Comparison of ENCODE assay signal across 8 cellular contexts in the genomic region with DNA sequence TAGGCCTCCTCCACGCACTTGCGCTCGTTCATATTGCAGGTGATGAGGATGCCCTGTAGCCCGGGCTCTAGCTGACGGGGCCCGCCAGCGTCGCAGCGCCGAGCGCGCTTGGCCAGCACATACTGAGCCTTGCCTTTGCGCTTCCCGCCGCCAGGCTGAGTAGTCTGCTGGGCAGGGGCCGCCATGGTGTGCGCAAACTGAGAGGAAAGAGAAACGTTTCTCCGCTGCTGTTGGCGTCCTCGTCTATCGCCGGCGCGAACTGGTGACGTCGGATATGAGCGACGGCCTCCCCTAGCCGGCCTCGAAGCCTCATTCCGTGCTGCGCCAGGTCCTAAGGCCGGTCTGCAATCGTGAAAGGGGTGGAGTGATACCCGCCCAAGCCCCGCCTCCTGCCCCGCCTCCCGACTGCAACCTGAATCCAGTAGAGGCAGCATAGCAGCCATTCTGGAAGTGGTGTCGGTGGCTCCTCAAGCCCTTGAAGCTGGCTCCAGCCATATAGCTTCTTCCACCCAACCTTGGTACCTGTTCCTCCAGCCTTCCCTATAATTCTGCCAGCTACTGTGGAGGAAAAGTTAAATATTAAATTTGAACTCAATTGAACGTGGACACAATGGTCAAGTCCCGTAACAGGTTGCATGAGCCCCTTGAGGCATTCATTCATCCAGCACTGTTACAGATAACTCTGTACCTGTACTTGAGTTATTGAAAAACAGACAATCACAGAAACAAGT. TPM values are rescaled to one million over a fixed set of nuclear protein-coding genes. Genes with fewer than 3 reads are reported as not detected.
DNase-seq lines count a peak whose midpoint lies in the region; ATAC-seq and TF ChIP-seq lines count a peak whose summit lies in the region.

Gene THUMPD1 (minus strand): TSS at position 264 of the 731 bp plus-strand sequence. CDS start 79 bp downstream, at position 185.

- peaks cover 1% of the 10 kb centered on the region for H3K9me3 Mint-ChIP-seq in activated T-helper 2 cell treated with anti-CD3 and anti-CD28 coated beads, Interferon-gamma antibody, Interleukin-2, Interleukin-4, amounts not matched to agents 10 μg/mL and 5 μg/mL and 100 μg/mL, durations not matched to agents 14 hours and 24 hours and 36 hours
- no peaks in the 10 kb centered on the region for H3K9me3 Mint-ChIP-seq in natural killer cell treated with Interleukin-12 subunit alpha and Interleukin-12 subunit beta and Interleukin-15 and Interleukin-18, amount 100 ng/mL, for 72 hours

- no peak for TF ChIP-seq CTCF in RWPE2 (IDR thresholded peaks at IDR 0.05; ENCODE audit: poor library complexity, severe bottlenecking)

- peak within 1 kb of the TSS; percentile 96 for H3K27ac Mint-ChIP-seq in activated T-helper 2 cell treated with anti-CD3 and anti-CD28 coated beads, Interferon-gamma antibody, Interleukin-2, Interleukin-4, amounts not matched to agents 10 μg/mL and 5 μg/mL and 100 μg/mL, durations not matched to agents 14 hours and 24 hours and 36 hours
- peak within 1 kb of the TSS; percentile 83 to 91 for H3K27ac Mint-ChIP-seq in natural killer cell treated with Interleukin-12 subunit alpha and Interleukin-12 subunit beta and Interleukin-15 and Interleukin-18, amount 100 ng/mL, for 72 hours

- H3K4me3 ChIP-seq in RWPE2 (ENCODE audit: severe bottlenecking): peak within 1 kb of the TSS; percentile 96

- no peaks in the 10 kb centered on the region for H3K27me3 ChIP-seq in RWPE2 (ENCODE audit: insufficient read depth, poor library complexity, severe bottlenecking)

- intact Hi-C loops in activated T-helper 2 cell treated with anti-CD3 and anti-CD28 coated beads, Interferon-gamma antibody, Interleukin-2, Interleukin-4, amounts not matched to agents 10 μg/mL and 5 μg/mL and 100 μg/mL, durations not matched to agents 14 hours and 24 hours and 36 hours (cut with micrococcal nuclease): loop anchor here (1.0 to 2.0 kb wide), 2 partner anchors 22 to 65 kb away; partner anchors contain the start of genes ERI2 and REXO5

- H3K4me1 Mint-ChIP-seq in activated T-helper 2 cell treated with anti-CD3 and anti-CD28 coated beads, Interferon-gamma antibody, Interleukin-2, Interleukin-4, amounts not matched to agents 10 μg/mL and 5 μg/mL and 100 μg/mL, durations not matched to agents 14 hours and 24 hours and 36 hours (ENCODE audit: low read depth): peaks cover 12% of the 10 kb centered on the region
- H3K4me1 Mint-ChIP-seq in natural killer cell treated with Interleukin-12 subunit alpha and Interleukin-12 subunit beta and Interleukin-15 and Interleukin-18, amount 100 ng/mL, for 72 hours (ENCODE audit: low read depth in 2 of 2): peaks cover 23 to 27% of the 10 kb centered on the region in 2 donors

- peaks cover 35% of the 10 kb centered on the region for H3K36me3 ChIP-seq in RWPE2 (ENCODE audit: low read depth)

- H3K9me3 ChIP-seq in RWPE2 (ENCODE audit: severe bottlenecking): no peaks in the 10 kb centered on the region

- DNase-seq in ELF-1 (ENCODE audit: low read depth, low spot score): peak; percentile 97
- peak; percentile 93 for DNase-seq in H4 (ENCODE audit: low spot score)
- peak; percentile 93 for DNase-seq in LoVo (ENCODE audit: low spot score)
- peak; percentile 94 for DNase-seq in RWPE2 (ENCODE audit: low spot score)
- peak; percentile 92 for DNase-seq in activated T-helper 2 cell treated with anti-CD3 and anti-CD28 coated beads, Interferon-gamma antibody, Interleukin-2, Interleukin-4, amounts not matched to agents 10 μg/mL and 5 μg/mL and 100 μg/mL, durations not matched to agents 14 hours and 24 hours and 36 hours (ENCODE audit: low spot score)
- peak; percentile 92 for DNase-seq in fibroblast of peridontal ligament (ENCODE audit: extremely low read depth)
- DNase-seq in natural killer cell treated with Interleukin-12 subunit alpha and Interleukin-12 subunit beta and Interleukin-15 and Interleukin-18, amount 100 ng/mL, for 72 hours (ENCODE audit: low spot score): peak; percentile 96
- peak; percentile 97 for DNase-seq in stimulated activated naive CD4-positive, alpha-beta T cell treated with Interleukin-2 at 50 U/mL for 16 hours (lab: John Stamatoyannopoulos, UW)

- peak within 1 kb of the TSS; percentile 92 for H3K4me3 Mint-ChIP-seq in activated T-helper 2 cell treated with anti-CD3 and anti-CD28 coated beads, Interferon-gamma antibody, Interleukin-2, Interleukin-4, amounts not matched to agents 10 μg/mL and 5 μg/mL and 100 μg/mL, durations not matched to agents 14 hours and 24 hours and 36 hours (ENCODE audit: low read depth)
- peak within 1 kb of the TSS; percentile 97 for H3K4me3 Mint-ChIP-seq in natural killer cell treated with Interleukin-12 subunit alpha and Interleukin-12 subunit beta and Interleukin-15 and Interleukin-18, amount 100 ng/mL, for 72 hours

- peak; percentile 92 for ATAC-seq in RWPE2 (ENCODE audit: low read depth)
- peak; percentile 98 to 99 for ATAC-seq in natural killer cell treated with Interleukin-12 subunit alpha and Interleukin-12 subunit beta and Interleukin-15 and Interleukin-18, amount 100 ng/mL, for 72 hours

- peaks cover 11% of the 10 kb centered on the region for H3K4me1 ChIP-seq in RWPE2 (ENCODE audit: insufficient read depth, poor library complexity, severe bottlenecking)

- H3K36me3 Mint-ChIP-seq in activated T-helper 2 cell treated with anti-CD3 and anti-CD28 coated beads, Interferon-gamma antibody, Interleukin-2, Interleukin-4, amounts not matched to agents 10 μg/mL and 5 μg/mL and 100 μg/mL, durations not matched to agents 14 hours and 24 hours and 36 hours (ENCODE audit: low read depth): peaks cover 22% of the 10 kb centered on the region
- H3K36me3 Mint-ChIP-seq in natural killer cell treated with Interleukin-12 subunit alpha and Interleukin-12 subunit beta and Interleukin-15 and Interleukin-18, amount 100 ng/mL, for 72 hours: peaks cover 6% of the 10 kb centered on the region

- H3K27me3 Mint-ChIP-seq in activated T-helper 2 cell treated with anti-CD3 and anti-CD28 coated beads, Interferon-gamma antibody, Interleukin-2, Interleukin-4, amounts not matched to agents 10 μg/mL and 5 μg/mL and 100 μg/mL, durations not matched to agents 14 hours and 24 hours and 36 hours (ENCODE audit: low read depth): no peaks in the 10 kb centered on the region
- no peaks in the 10 kb centered on the region for H3K27me3 Mint-ChIP-seq in natural killer cell treated with Interleukin-12 subunit alpha and Interleukin-12 subunit beta and Interleukin-15 and Interleukin-18, amount 100 ng/mL, for 72 hours

- H3K27ac ChIP-seq in RWPE2 (ENCODE audit: poor library complexity, severe bottlenecking): peak within 1 kb of the TSS; percentile 62

RNA-seq across cellular contexts. Expression of gene THUMPD1, which starts in this region (rescaled TPM):
- total RNA-seq in H4 (2014; rRNA removed; shearing (Covaris generic)): 33.2 and 44.0 TPM in 2 replicates
- total RNA-seq in activated T-helper 2 cell treated with anti-CD3 and anti-CD28 coated beads, Interferon-gamma antibody, Interleukin-2, Interleukin-4, amounts not matched to agents 10 μg/mL and 5 μg/mL and 100 μg/mL, durations not matched to agents 14 hours and 24 hours and 36 hours: 46.3 and 47.7 TPM in 2 replicates
- 10 to 100 TPM; 39.6 to 43.5 TPM for total RNA-seq in natural killer cell treated with Interleukin-12 subunit alpha and Interleukin-12 subunit beta and Interleukin-15 and Interleukin-18, amount 100 ng/mL, for 72 hours

Comparison
In these comparisons a context has a peak if more than half of its experiments do, and no peak if none do; other contexts are left out.
1. Peak in every context shown above with its lines: DNase-seq, ATAC-seq, H3K4me3 ChIP-seq and H3K27ac ChIP-seq.